Comparison of ENCODE assay signal across 13 cellular contexts in the genomic region with DNA sequence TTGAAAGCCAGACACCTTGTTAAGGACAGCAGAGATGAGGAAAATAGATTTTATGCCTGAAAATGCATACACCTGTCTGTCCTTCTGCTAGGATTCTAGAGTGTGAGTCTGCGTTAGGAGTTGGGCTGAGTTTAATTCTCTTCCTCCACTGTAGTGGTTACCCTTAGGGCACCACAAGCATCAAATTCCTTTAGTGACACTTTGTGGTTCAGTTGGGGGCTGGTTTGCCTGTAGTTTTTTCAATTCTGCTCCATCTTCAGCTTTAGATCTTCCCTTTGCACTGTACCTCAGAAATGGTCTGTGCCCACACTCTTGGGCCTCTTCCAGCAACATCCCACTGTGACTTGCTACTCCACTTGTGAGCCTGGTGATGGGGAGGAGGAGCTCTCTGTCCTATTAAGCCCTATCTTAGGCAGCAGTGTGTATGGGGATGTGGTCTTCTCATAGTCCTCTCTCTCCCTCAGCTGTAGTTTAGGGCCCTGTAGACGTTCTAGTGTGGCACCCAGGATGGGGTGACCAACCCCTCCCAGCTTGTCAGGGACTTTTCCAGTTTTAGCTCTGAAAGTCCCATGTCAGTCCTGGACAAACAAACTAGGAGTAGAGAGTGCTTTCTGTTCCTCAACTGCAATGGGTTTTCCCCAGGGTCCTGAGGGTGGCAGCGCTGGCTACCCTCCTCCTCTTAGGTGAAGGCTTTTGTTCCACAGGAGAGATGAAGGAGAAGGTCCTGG. TPM values are rescaled to one million over a fixed set of nuclear protein-coding genes. Genes with fewer than 3 reads are reported as not detected.
A peak's percentile ranks its signal among the peaks of the same experiment; 100 is the strongest.
DNase-seq lines count a peak whose midpoint lies in the region; ATAC-seq and TF ChIP-seq lines count a peak whose summit lies in the region.
"Had no signal": no experiment of that assay in that cellular context is flagged by ENCODE, and none has a peak within 500 bp of the region (broad histone marks: within the 10 kb centered on the region; RNA-seq: fewer than 3 reads in every experiment).

No MANE protein-coding gene starts in this region.

- H3K9me3 ChIP-seq in OCI-LY3 (ENCODE audit: insufficient read depth, low read length) (peaks cover 6% of the 10 kb centered on the region; the same call in 1 of the 2 replicates), BE2C (no peaks in the 10 kb centered on the region)

- DNase-seq in GM20000 (ENCODE audit: low spot score) (peak; percentile 24), GOT3 (lab: John Stamatoyannopoulos, UW) (no peak), NCI-H1092 (lab: John Stamatoyannopoulos, UW) (no peak), BE2C (no peak), RKO (ENCODE audit: low spot score) (no peak)
- DNase-seq: activated CD4-positive, alpha-beta memory T cell treated with anti-CD3 and anti-CD28 coated beads, Interleukin-2, amount 10 ng/mL, durations not matched to agents 7 days and 5 days; DND-41; head of caudate nucleus; left ventricle myocardium inferior had no signal

- TF ChIP-seq CTCF in GM20000 (IDR thresholded peaks at IDR 0.05; ENCODE audit: extremely low read depth, missing control alignments) (no peak), OCI-LY3 (IDR thresholded peaks at IDR 0.05; ENCODE audit: low read depth, low read length) (no peak), BE2C (IDR thresholded peaks at IDR 0.05; ENCODE audit: low read depth, low read length) (no peak)

- H3K4me2 ChIP-seq in OCI-LY3 (ENCODE audit: low read length): peak overlapping the region; percentile 74

- H3K36me3 ChIP-seq in OCI-LY3 (replicated peaks; ENCODE audit: low read depth, low read length) (peaks cover 3% of the 10 kb centered on the region), BE2C (no peaks in the 10 kb centered on the region)
- H3K36me3 ChIP-seq: cardiac muscle cell, left ventricle myocardium inferior had no signal

- no peaks in the 10 kb centered on the region for H4K20me1 ChIP-seq in OCI-LY3 (ENCODE audit: insufficient read depth, low read length)

- no peaks in the 10 kb centered on the region for H3K79me2 ChIP-seq in OCI-LY3 (ENCODE audit: low read length)

- ATAC-seq in GM18499 (IDR thresholded peaks at IDR 0.05; ENCODE audit: insufficient read depth, unreplicated experiment): peak; percentile 53
- peak; percentile 70 for ATAC-seq in HG02885 (IDR thresholded peaks at IDR 0.05; ENCODE audit: poor library complexity, unreplicated experiment)

- H3K4me3 ChIP-seq in OCI-LY3 (ENCODE audit: low read length): peak overlapping the region; percentile 44
- H3K4me3 ChIP-seq in BE2C (ENCODE audit: low read depth, low read length): no peak overlapping the region
- H3K4me3 ChIP-seq: cardiac muscle cell, left ventricle myocardium inferior had no signal

- peak overlapping the region; percentile 86 for H3K27ac ChIP-seq in OCI-LY3 (ENCODE audit: low read length)
- H3K27ac ChIP-seq: cardiac muscle cell, left ventricle myocardium inferior had no signal

- H3K27me3 ChIP-seq in OCI-LY3 (ENCODE audit: low read depth, low read length) (no peaks in the 10 kb centered on the region), BE2C (no peaks in the 10 kb centered on the region)
- H3K27me3 ChIP-seq: cardiac muscle cell had no signal

- peak overlapping the region; percentile 52 for H3K9ac ChIP-seq in OCI-LY3 (ENCODE audit: low read length)

- peak overlapping the region; percentile 41 for H2AFZ ChIP-seq in OCI-LY3 (ENCODE audit: low read depth, low read length)

- H3K4me1 ChIP-seq in OCI-LY3 (ENCODE audit: low read length) (peaks cover 31% of the 10 kb centered on the region), BE2C (no peaks in the 10 kb centered on the region)
- H3K4me1 ChIP-seq: left ventricle myocardium inferior had no signal

RNA-seq across cellular contexts. Expression of gene OGFRL1, which starts 19.7 kb away (rescaled TPM):
- polyA plus RNA-seq in BE2C (2012; ENCODE audit: insufficient read depth, insufficient read length, low read depth): 4.6 TPM
